26 cellular contexts compared by ENCODE assay signal in the genomic region with DNA sequence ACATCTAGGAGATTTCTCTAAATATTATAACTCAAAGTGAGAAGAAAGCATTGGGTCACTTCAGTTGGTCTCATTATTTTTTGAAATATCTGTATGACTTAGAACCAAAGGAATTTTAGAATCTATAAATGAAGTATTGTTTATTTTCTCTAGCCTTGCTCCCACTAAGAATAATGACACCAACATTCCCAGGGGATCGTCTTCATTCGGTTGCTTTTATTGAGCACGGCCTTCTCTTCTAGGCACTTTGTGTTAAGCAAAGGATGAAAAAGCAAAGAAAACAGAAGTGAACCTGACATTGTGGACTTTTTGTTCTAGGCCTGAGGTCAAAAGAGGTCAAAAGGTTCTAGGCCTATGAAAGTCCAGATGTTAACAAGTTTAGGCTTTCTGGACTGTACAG.
"Had no signal": no experiment of that assay in that cellular context is flagged by ENCODE, and none has a peak within 500 bp of the region (broad histone marks: within the 10 kb centered on the region; RNA-seq: fewer than 3 reads in every experiment).

No MANE protein-coding gene starts in this region.

- H3K4me1 Mint-ChIP-seq: stimulated activated naive CD8-positive, alpha-beta T cell treated with anti-CD3 and anti-CD28 coated beads, Interleukin-15, amount 100 ng/mL, for 72 hours had no signal

- H3K4me3 ChIP-seq: gastroesophageal sphincter, heart left ventricle, lung, pancreas, smooth muscle cell, thyroid gland, vagina had no signal

- H3K36me3 ChIP-seq: gastroesophageal sphincter, heart left ventricle, neutrophil, pancreas, thyroid gland, vagina had no signal

- H3K27ac ChIP-seq: epithelial cell of prostate, foreskin keratinocyte, gastroesophageal sphincter, neutrophil, pancreas, thyroid gland, vagina had no signal

- ATAC-seq: esophagus mucosa; foreskin keratinocyte; gastroesophageal sphincter; left cardiac atrium; natural killer cell treated with Interleukin-12 subunit alpha and Interleukin-12 subunit beta and Interleukin-15 and Interleukin-18, amount 100 ng/mL, for 72 hours; pancreas; sciatic nerve; stimulated activated naive CD8-positive, alpha-beta T cell treated with anti-CD3 and anti-CD28 coated beads, Interleukin-15, amount 100 ng/mL, for 72 hours had no signal

- DNase-seq: cortex of kidney; foreskin keratinocyte; hippocampal formation; left cardiac atrium; pancreas; retina; stimulated activated CD4-positive, alpha-beta T cell treated with anti-CD3 and anti-CD28 coated beads, Interleukin-12 subunit alpha, Interleukin-12 subunit beta, amount 100 ng/mL, for 4 hours; stimulated activated CD4-positive, alpha-beta T cell treated with anti-CD3 and anti-CD28 coated beads, Interleukin-1b, Interleukin-23, amount 100 ng/mL, for 48 hours; stimulated activated CD4-positive, alpha-beta T cell treated with anti-CD3 and anti-CD28 coated beads, Interleukin-4, amount 100 ng/mL, for 1 hour; stimulated activated CD8-positive, alpha-beta memory T cell treated with anti-CD3 and anti-CD28 coated beads, Interleukin-4, amount 100 ng/mL, for 48 hours; stimulated activated naive CD4-positive, alpha-beta T cell; stimulated activated naive CD8-positive, alpha-beta T cell treated with anti-CD3 and anti-CD28 coated beads, Interleukin-15, amount 100 ng/mL, for 72 hours; thyroid gland; trophoblast cell had no signal

- H3K9me3 ChIP-seq: neutrophil, pancreas, thyroid gland, vagina had no signal

- H3K36me3 Mint-ChIP-seq: natural killer cell treated with Interleukin-12 subunit alpha and Interleukin-12 subunit beta and Interleukin-15 and Interleukin-18, amount 100 ng/mL, for 72 hours had no signal

- H3K9me3 Mint-ChIP-seq: natural killer cell treated with Interleukin-12 subunit alpha and Interleukin-12 subunit beta and Interleukin-15 and Interleukin-18, amount 100 ng/mL, for 72 hours had no signal

- H3K27ac Mint-ChIP-seq: memory B cell; natural killer cell treated with Interleukin-12 subunit alpha and Interleukin-12 subunit beta and Interleukin-15 and Interleukin-18, amount 100 ng/mL, for 72 hours; stimulated activated naive CD8-positive, alpha-beta T cell treated with anti-CD3 and anti-CD28 coated beads, Interleukin-15, amount 100 ng/mL, for 72 hours had no signal

- H3K4me1 ChIP-seq: foreskin keratinocyte, gastroesophageal sphincter, pancreas, thyroid gland, vagina had no signal

- H3K27me3 ChIP-seq: foreskin keratinocyte, gastroesophageal sphincter, heart left ventricle, neutrophil, pancreas, thyroid gland, vagina had no signal

- H3K4me3 Mint-ChIP-seq: memory B cell; natural killer cell treated with Interleukin-12 subunit alpha and Interleukin-12 subunit beta and Interleukin-15 and Interleukin-18, amount 100 ng/mL, for 72 hours; neural crest cell; stimulated activated naive CD8-positive, alpha-beta T cell treated with anti-CD3 and anti-CD28 coated beads, Interleukin-15, amount 100 ng/mL, for 72 hours had no signal
